15 cellular contexts compared by ENCODE assay signal in the genomic region with DNA sequence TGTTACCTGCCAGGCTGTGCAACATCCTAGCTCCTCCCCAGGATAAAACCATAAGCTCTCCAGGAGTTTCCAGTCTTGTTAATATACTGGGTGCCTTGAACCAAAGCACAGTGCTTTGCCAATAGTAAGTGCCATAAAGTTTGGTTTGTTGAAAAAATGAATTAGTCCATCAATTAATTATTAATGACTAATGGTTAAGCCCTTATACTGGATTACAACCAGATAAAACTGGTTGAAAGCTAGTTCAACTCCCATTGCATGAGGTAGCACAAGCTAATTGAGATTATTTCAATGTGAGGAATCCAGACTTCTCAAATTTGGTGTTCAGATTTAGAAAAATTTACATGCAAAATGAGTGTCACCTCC. TPM values are rescaled to one million over a fixed set of nuclear protein-coding genes. Genes with fewer than 3 reads are reported as not detected.
DNase-seq lines count a peak whose midpoint lies in the region; ATAC-seq and TF ChIP-seq lines count a peak whose summit lies in the region.
"Had no signal": no experiment of that assay in that cellular context is flagged by ENCODE, and none has a peak within 500 bp of the region (broad histone marks: within the 10 kb centered on the region; RNA-seq: fewer than 3 reads in every experiment).

No MANE protein-coding gene starts in this region.

- H3K4me1 ChIP-seq in HCT116 (ENCODE audit: control insufficient read depth in 1 of 2, insufficient read depth in 2 of 2, low read length in 2 of 2): peaks cover 8 to 42% of the 10 kb centered on the region in 2 experiments; a peak in 3 of 4 replicates
- peaks cover 27% of the 10 kb centered on the region for H3K4me1 ChIP-seq in RWPE2 (ENCODE audit: insufficient read depth, poor library complexity, severe bottlenecking)
- H3K4me1 ChIP-seq: BE2C had no signal

- H3K4me2 ChIP-seq in HCT116 (ENCODE audit: low read length): peak overlapping the region; percentile 37; the same call in 1 of the 2 replicates

- DNase-seq in HCT116 (ENCODE audit: low read depth, low spot score) (no peak), RWPE2 (ENCODE audit: low spot score) (no peak), erythroblast (lab: John Stamatoyannopoulos, UW) (no peak)
- DNase-seq: BE2C; CD4-positive, alpha-beta memory T cell; DMS79 had no signal

- no peak overlapping the region for H2AFZ ChIP-seq in HCT116 (ENCODE audit: low read depth, low read length, poor library complexity, severe bottlenecking)

- intact Hi-C loops in HCT116 (cut with micrococcal nuclease): no loop called here

- no peaks in the 10 kb centered on the region for H3K79me2 ChIP-seq in HCT116 (ENCODE audit: insufficient read depth, low read length)

- no peak overlapping the region for H3K9ac ChIP-seq in HCT116 (ENCODE audit: low read length)

- ATAC-seq in HCT116 (no peak), RWPE2 (ENCODE audit: low read depth) (no peak), GM21576 (IDR thresholded peaks at IDR 0.05; ENCODE audit: unreplicated experiment) (no peak), GM21515 (IDR thresholded peaks at IDR 0.05; ENCODE audit: unreplicated experiment) (no peak), HG02763 (IDR thresholded peaks at IDR 0.05; ENCODE audit: unreplicated experiment) (no peak), GM21529 (IDR thresholded peaks at IDR 0.05; ENCODE audit: unreplicated experiment) (no peak)
- ATAC-seq: GM12878, HepG2 had no signal

- POLR2A ChIA-PET in HCT116 (lab: Charles Lee): no interaction called here

- H3K27ac ChIP-seq in HCT116 (ENCODE audit: low read depth, low read length): no peak overlapping the region
- peak overlapping the region; percentile 66 for H3K27ac ChIP-seq in RWPE2 (ENCODE audit: poor library complexity, severe bottlenecking)
- H3K27ac ChIP-seq: C4-2B had no signal

- CTCF ChIA-PET in HCT116 (lab: Charles Lee): no interaction called here

- H3K9me3 ChIP-seq in HCT116 (ENCODE audit: control insufficient read depth in 1 of 2, insufficient read depth in 1 of 2, low read depth in 1 of 2, low read length in 2 of 2) (no peaks in the 10 kb centered on the region), RWPE2 (ENCODE audit: severe bottlenecking) (no peaks in the 10 kb centered on the region)
- H3K9me3 ChIP-seq: BE2C had no signal

- H3K27me3 ChIP-seq in HCT116 (ENCODE audit: insufficient read depth, low read length) (no peaks in the 10 kb centered on the region), RWPE2 (ENCODE audit: insufficient read depth, poor library complexity, severe bottlenecking) (no peaks in the 10 kb centered on the region)
- H3K27me3 ChIP-seq: BE2C had no signal

- H3K9me2 ChIP-seq in HCT116 (ENCODE audit: insufficient read depth): no peaks in the 10 kb centered on the region

- RAD21 ChIA-PET in HCT116 (lab: Charles Lee; ENCODE audit: low non-redundant PET in 1 of 2, low total read pairs in 2 of 2, uncharacterized antibody in 2 of 2, unreplicated experiment in 2 of 2): no interaction called here

- H3K36me3 ChIP-seq in HCT116 (ENCODE audit: control insufficient read depth in 1 of 2, insufficient read depth in 2 of 2, low read length in 2 of 2): no peaks in the 10 kb centered on the region
- H3K36me3 ChIP-seq in RWPE2 (ENCODE audit: low read depth): no peaks in the 10 kb centered on the region
- H3K36me3 ChIP-seq: BE2C had no signal

- H4K20me1 ChIP-seq in HCT116 (ENCODE audit: insufficient read depth): no peaks in the 10 kb centered on the region

- H3K4me3 ChIP-seq in HCT116 (replicated peaks in 1 of 2; ENCODE audit: low read depth in 1 of 2, low read length in 2 of 2) (no peak overlapping the region), RWPE2 (ENCODE audit: severe bottlenecking) (no peak overlapping the region)
- H3K4me3 ChIP-seq: GM12878 had no signal

- TF ChIP-seq POLR2A in HCT116 (IDR thresholded peaks at IDR 0.05; ENCODE audit: borderline replicate concordance, extremely low read depth, insufficient read depth, insufficient read length): no peak
- peak; percentile 39 for TF ChIP-seq POLR2A in erythroblast (IDR thresholded peaks at IDR 0.05; ENCODE audit: low read length)

- TF ChIP-seq CTCF in HCT116 (IDR thresholded peaks at IDR 0.05 in 2 of 3, conservative IDR thresholded peaks at IDR 0.05 in 1 of 3; ENCODE audit: borderline replicate concordance in 1 of 3, insufficient read depth in 1 of 3, low read depth in 2 of 3, low read length in 2 of 3) (no peak), RWPE2 (IDR thresholded peaks at IDR 0.05; ENCODE audit: poor library complexity, severe bottlenecking) (no peak)

- no peak for TF ChIP-seq RAD21 in HCT116 (IDR thresholded peaks at IDR 0.05; ENCODE audit: low read depth)

- no TSS peak for BruUV-seq in HCT116 (replicated peaks; lab: Mats Ljungman, UMichigan)

TF ChIP-seq in HCT116, 20 proteins besides CTCF, POLR2A, EP300 and RAD21:
- TF ChIP-seq ZFX (IDR thresholded peaks at IDR 0.05) (no peak), ZNF274 (IDR thresholded peaks at IDR 0.05; ENCODE audit: low read depth, low read length) (no peak), SP1 (IDR thresholded peaks at IDR 0.05; ENCODE audit: low read depth) (no peak), EZH2phosphoT487 (IDR thresholded peaks at IDR 0.05; ENCODE audit: borderline replicate concordance) (no peak), SRF (IDR thresholded peaks at IDR 0.05; ENCODE audit: low read depth) (no peak), YY1 (IDR thresholded peaks at IDR 0.05; ENCODE audit: extremely low read depth, insufficient replicate concordance, low read depth, low read length) (no peak), SIN3A (IDR thresholded peaks at IDR 0.05; ENCODE audit: low read depth) (no peak), JUND (IDR thresholded peaks at IDR 0.05) (no peak), TCF7L2 (IDR thresholded peaks at IDR 0.05; ENCODE audit: borderline replicate concordance, extremely low read depth, insufficient read depth, insufficient read length) (no peak), CBX3 (IDR thresholded peaks at IDR 0.05; ENCODE audit: low read depth) (no peak), FOSL1 (IDR thresholded peaks at IDR 0.05; ENCODE audit: low read depth) (no peak), ELF1 (IDR thresholded peaks at IDR 0.05; ENCODE audit: borderline replicate concordance, low read depth) (no peak)
- TF ChIP-seq, protein P1, sequence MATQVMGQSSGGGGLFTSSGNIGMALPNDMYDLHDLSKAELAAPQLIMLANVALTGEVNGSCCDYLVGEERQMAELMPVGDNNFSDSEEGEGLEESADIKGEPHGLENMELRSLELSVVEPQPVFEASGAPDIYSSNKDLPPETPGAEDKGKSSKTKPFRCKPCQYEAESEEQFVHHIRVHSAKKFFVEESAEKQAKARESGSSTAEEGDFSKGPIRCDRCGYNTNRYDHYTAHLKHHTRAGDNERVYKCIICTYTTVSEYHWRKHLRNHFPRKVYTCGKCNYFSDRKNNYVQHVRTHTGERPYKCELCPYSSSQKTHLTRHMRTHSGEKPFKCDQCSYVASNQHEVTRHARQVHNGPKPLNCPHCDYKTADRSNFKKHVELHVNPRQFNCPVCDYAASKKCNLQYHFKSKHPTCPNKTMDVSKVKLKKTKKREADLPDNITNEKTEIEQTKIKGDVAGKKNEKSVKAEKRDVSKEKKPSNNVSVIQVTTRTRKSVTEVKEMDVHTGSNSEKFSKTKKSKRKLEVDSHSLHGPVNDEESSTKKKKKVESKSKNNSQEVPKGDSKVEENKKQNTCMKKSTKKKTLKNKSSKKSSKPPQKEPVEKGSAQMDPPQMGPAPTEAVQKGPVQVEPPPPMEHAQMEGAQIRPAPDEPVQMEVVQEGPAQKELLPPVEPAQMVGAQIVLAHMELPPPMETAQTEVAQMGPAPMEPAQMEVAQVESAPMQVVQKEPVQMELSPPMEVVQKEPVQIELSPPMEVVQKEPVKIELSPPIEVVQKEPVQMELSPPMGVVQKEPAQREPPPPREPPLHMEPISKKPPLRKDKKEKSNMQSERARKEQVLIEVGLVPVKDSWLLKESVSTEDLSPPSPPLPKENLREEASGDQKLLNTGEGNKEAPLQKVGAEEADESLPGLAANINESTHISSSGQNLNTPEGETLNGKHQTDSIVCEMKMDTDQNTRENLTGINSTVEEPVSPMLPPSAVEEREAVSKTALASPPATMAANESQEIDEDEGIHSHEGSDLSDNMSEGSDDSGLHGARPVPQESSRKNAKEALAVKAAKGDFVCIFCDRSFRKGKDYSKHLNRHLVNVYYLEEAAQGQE (IDR thresholded peaks at IDR 0.05; ENCODE audit: low read depth): no peak
- TF ChIP-seq, protein P2, sequence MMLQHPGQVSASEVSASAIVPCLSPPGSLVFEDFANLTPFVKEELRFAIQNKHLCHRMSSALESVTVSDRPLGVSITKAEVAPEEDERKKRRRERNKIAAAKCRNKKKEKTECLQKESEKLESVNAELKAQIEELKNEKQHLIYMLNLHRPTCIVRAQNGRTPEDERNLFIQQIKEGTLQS (IDR thresholded peaks at IDR 0.05): no peak
- TF ChIP-seq, protein P3, sequence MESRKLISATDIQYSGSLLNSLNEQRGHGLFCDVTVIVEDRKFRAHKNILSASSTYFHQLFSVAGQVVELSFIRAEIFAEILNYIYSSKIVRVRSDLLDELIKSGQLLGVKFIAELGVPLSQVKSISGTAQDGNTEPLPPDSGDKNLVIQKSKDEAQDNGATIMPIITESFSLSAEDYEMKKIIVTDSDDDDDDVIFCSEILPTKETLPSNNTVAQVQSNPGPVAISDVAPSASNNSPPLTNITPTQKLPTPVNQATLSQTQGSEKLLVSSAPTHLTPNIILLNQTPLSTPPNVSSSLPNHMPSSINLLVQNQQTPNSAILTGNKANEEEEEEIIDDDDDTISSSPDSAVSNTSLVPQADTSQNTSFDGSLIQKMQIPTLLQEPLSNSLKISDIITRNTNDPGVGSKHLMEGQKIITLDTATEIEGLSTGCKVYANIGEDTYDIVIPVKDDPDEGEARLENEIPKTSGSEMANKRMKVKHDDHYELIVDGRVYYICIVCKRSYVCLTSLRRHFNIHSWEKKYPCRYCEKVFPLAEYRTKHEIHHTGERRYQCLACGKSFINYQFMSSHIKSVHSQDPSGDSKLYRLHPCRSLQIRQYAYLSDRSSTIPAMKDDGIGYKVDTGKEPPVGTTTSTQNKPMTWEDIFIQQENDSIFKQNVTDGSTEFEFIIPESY (IDR thresholded peaks at IDR 0.05; ENCODE audit: extremely low read depth, insufficient replicate concordance, low read length): no peak
- TF ChIP-seq, protein P4, sequence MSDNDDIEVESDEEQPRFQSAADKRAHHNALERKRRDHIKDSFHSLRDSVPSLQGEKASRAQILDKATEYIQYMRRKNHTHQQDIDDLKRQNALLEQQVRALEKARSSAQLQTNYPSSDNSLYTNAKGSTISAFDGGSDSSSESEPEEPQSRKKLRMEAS (IDR thresholded peaks at IDR 0.05): no peak

RNA-seq across cellular contexts. Expression of a gene that starts 1.6 kb away (rescaled TPM):
- not detected for total RNA-seq in HCT116 (2021; ENCODE audit: unreplicated experiment)
- polyA plus RNA-seq in HCT116 (2012): not detected in 2 replicates
- total RNA-seq: CD4-positive, alpha-beta memory T cell; G401; GM12878; HepG2 had no signal
- polyA plus RNA-seq: AG04450; CD4-positive, alpha-beta memory T cell; GM12878; HepG2 had no signal

RNA-seq across cellular contexts. Expression of a gene that starts 16.4 kb away (rescaled TPM):
- total RNA-seq in HCT116 (2021; ENCODE audit: unreplicated experiment): not detected
- 0.02 and 0.03 TPM in 2 replicates for polyA plus RNA-seq in HCT116 (2012)
- total RNA-seq: CD4-positive, alpha-beta memory T cell; G401; GM12878; HepG2 had no signal
- polyA plus RNA-seq: CD4-positive, alpha-beta memory T cell; GM12878; HepG2 had no signal

RNA-seq across cellular contexts. Expression of a gene that starts 20.4 kb away (rescaled TPM):
- total RNA-seq in HCT116 (2021; ENCODE audit: unreplicated experiment): not detected
- polyA plus RNA-seq in HCT116 (2012): 0.04 TPM in 1 of 2 replicates, not detected in the other
- total RNA-seq: CD4-positive, alpha-beta memory T cell; G401; GM12878; HepG2 had no signal
- polyA plus RNA-seq: AG04450; CD4-positive, alpha-beta memory T cell; GM12878; HepG2 had no signal

RNA-seq across cellular contexts. Expression of a gene that starts 36.6 kb away (rescaled TPM):
- total RNA-seq in HCT116 (2021; ENCODE audit: unreplicated experiment): not detected
- not detected in 2 replicates for polyA plus RNA-seq in HCT116 (2012)
- total RNA-seq: CD4-positive, alpha-beta memory T cell; G401; GM12878; HepG2 had no signal
- polyA plus RNA-seq: CD4-positive, alpha-beta memory T cell had no signal

RNA-seq across cellular contexts. Expression of a gene that starts 51.3 kb away (rescaled TPM):
- not detected for total RNA-seq in HCT116 (2021; ENCODE audit: unreplicated experiment)
- 0.06 TPM in 1 of 2 replicates, not detected in the other for polyA plus RNA-seq in HCT116 (2012)
- total RNA-seq: CD4-positive, alpha-beta memory T cell; GM12878; HepG2 had no signal
- polyA plus RNA-seq: AG04450; CD4-positive, alpha-beta memory T cell; HepG2 had no signal
